ENCODE assay signal across 10 cellular contexts in genomic region chr3:149579838-149580542, GRCh38.
DNase-seq lines count a peak whose midpoint lies in the region; ATAC-seq, FAIRE-seq and TF ChIP-seq lines count a peak whose summit lies in the region.
"Had no signal": no experiment of that assay in that cellular context is flagged by ENCODE, and none has a peak within 500 bp of the region (broad histone marks: within the 10 kb centered on the region; RNA-seq: fewer than 3 reads in every experiment).

No MANE protein-coding gene starts in this region.

- TF ChIP-seq CTCF in bronchial epithelial cell (IDR thresholded peaks at IDR 0.05; ENCODE audit: insufficient read depth, low read length, severe bottlenecking) (no peak), coronary artery (IDR thresholded peaks at IDR 0.05) (no peak), endodermal cell (conservative IDR thresholded peaks at IDR 0.05) (no peak)

- H3K4me3 Mint-ChIP-seq in endodermal cell: no peak overlapping the region

- peak; percentile 20 for DNase-seq in activated CD4-positive, alpha-beta T cell treated with anti-CD3 and anti-CD28 coated beads for 48 hours
- DNase-seq in activated CD4-positive, alpha-beta T cell treated with anti-CD3 and anti-CD28 coated beads for 1 hour: no peak
- peak; percentile 98 for DNase-seq in bronchial epithelial cell (ENCODE audit: low read depth)
- peak; percentile 30 for DNase-seq in stimulated activated CD8-positive, alpha-beta memory T cell treated with anti-CD3 and anti-CD28 coated beads, Interleukin-4, amount 100 ng/mL, for 48 hours
- no peak for DNase-seq in coronary artery (ENCODE audit: low spot score)
- DNase-seq in endodermal cell: no peak
- DNase-seq in GM19238 (ENCODE audit: insufficient read length, low spot score): no peak
- DNase-seq: RPMI8226 had no signal

- peak; percentile 66 for ATAC-seq in HG03442 (IDR thresholded peaks at IDR 0.05; ENCODE audit: unreplicated experiment)

- H3K9ac ChIP-seq in endodermal cell (ENCODE audit: extremely low read depth, low read length, poor library complexity, severe bottlenecking): no peak overlapping the region

- H3K9me3 Mint-ChIP-seq in endodermal cell: no peaks in the 10 kb centered on the region

- peaks cover 44% of the 10 kb centered on the region for H3K4me1 Mint-ChIP-seq in endodermal cell

- H3K4me3 ChIP-seq in bronchial epithelial cell (ENCODE audit: low read depth, low read length) (no peak overlapping the region), coronary artery (no peak overlapping the region), endodermal cell (ENCODE audit: low read length) (no peak overlapping the region)
- H3K4me3 ChIP-seq: vagina had no signal

- H3K27ac Mint-ChIP-seq in endodermal cell: no peak overlapping the region

- no peaks in the 10 kb centered on the region for H3K36me3 ChIP-seq in bronchial epithelial cell (ENCODE audit: control insufficient read depth, insufficient read depth, low read length)
- no peaks in the 10 kb centered on the region for H3K36me3 ChIP-seq in endodermal cell (ENCODE audit: control insufficient read depth, insufficient read depth, low read length)
- H3K36me3 ChIP-seq: vagina had no signal

- H3K27me3 Mint-ChIP-seq in endodermal cell (ENCODE audit: insufficient read depth): no peaks in the 10 kb centered on the region

- H3K9me3 ChIP-seq in endodermal cell (ENCODE audit: control insufficient read depth, low read length): no peaks in the 10 kb centered on the region
- H3K9me3 ChIP-seq: vagina had no signal

- peaks cover 11% of the 10 kb centered on the region for H3K4me1 ChIP-seq in endodermal cell (ENCODE audit: control insufficient read depth, insufficient read depth, low read length)

- H3K27me3 ChIP-seq in bronchial epithelial cell (ENCODE audit: control insufficient read depth, insufficient read depth, low read length): no peaks in the 10 kb centered on the region
- no peaks in the 10 kb centered on the region for H3K27me3 ChIP-seq in endodermal cell (ENCODE audit: control insufficient read depth, insufficient read depth, low read length, poor library complexity, severe bottlenecking)
- H3K27me3 ChIP-seq: vagina had no signal

- H3K36me3 Mint-ChIP-seq in endodermal cell (ENCODE audit: low read depth): no peaks in the 10 kb centered on the region

- WGBS in endodermal cell (ENCODE audit: insufficient coverage in 1 of 2, insufficient read length in 1 of 2), 2 experiments: 96% methylated on average over 3 of the region's 4 CpGs; no CpG with 5 or more reads in 1 of the 2 experiments

- H3K27ac ChIP-seq in coronary artery: peak overlapping the region in 1 of 2 donors; percentile 12
- H3K27ac ChIP-seq in endodermal cell (ENCODE audit: low read depth, low read length): no peak overlapping the region

- FAIRE-seq in bronchial epithelial cell (lab: Jason Lieb, UNC): no peak

Comparison
In these comparisons a context has a peak if more than half of its experiments do, and no peak if none do; other contexts are left out.
1. DNase-seq: peak in activated CD4-positive, alpha-beta T cell treated with anti-CD3 and anti-CD28 coated beads for 48 hours (single experiment), bronchial epithelial cell (single experiment) and stimulated activated CD8-positive, alpha-beta memory T cell treated with anti-CD3 and anti-CD28 coated beads, Interleukin-4, amount 100 ng/mL, for 48 hours (single experiment); none in activated CD4-positive, alpha-beta T cell treated with anti-CD3 and anti-CD28 coated beads for 1 hour (single experiment), coronary artery (single experiment), endodermal cell (single experiment) and GM19238 (single experiment).